8 cellular contexts compared by ENCODE assay signal in the genomic region with DNA sequence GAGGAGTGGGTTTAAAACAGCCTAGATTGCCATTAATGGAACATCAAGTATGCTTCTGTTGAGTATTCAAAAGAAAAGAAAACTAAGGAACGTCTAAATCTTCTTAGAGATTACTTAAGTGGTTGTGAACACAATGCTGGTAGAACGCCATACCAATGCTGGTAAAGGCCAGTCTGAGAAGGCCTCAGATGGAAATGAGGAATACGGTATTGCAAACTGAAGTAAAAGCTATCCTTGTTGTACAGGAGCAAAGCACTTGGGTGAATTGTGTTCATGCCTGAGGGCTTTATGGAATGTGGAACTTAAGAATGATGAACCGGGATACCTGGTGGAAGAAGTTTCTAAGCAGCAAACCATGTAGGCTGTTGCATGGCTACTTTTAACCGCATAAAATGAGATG.
"Had no signal": no experiment of that assay in that cellular context is flagged by ENCODE, and none has a peak within 500 bp of the region (broad histone marks: within the 10 kb centered on the region; RNA-seq: fewer than 3 reads in every experiment).

No MANE protein-coding gene starts in this region.

- H3K9ac ChIP-seq: GM23248 had no signal

- H3K4me3 ChIP-seq: GM23248, HAP-1 had no signal

- H3K36me3 ChIP-seq: HAP-1 had no signal

- H3K9me3 ChIP-seq: HAP-1 had no signal

- H3K4me1 ChIP-seq: HAP-1 had no signal

- H2AFZ ChIP-seq: GM23248 had no signal

- ATAC-seq: HCT116, HepG2 had no signal

- H3K27ac ChIP-seq: GM23248 had no signal

- FAIRE-seq: HepG2 had no signal

- DNase-seq: GM23248, GOT3, H7, HFFc6, KBM-7 had no signal
